38 cellular contexts compared by ENCODE assay signal in the genomic region with DNA sequence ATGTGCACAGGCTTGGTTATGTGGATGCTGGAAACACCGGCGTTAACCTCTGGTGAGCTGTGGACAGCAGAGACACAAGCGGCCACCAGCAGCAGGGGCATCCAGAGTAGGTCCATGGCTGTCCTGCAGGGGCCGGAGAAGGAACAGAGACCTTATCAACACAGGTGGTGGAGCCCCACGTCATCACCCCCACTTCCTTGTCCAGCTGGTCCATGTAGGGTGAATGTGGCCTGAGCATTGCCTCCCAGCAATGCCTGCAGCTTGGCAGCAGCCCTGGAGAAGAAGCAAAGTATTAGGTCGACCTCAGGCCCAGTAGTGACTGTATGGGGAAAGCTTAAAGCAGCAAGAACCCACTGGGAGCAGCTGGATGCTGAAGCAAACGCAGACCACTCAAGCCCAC. TPM values are rescaled to one million over a fixed set of nuclear protein-coding genes. Genes with fewer than 3 reads are reported as not detected.
"Had no signal": no experiment of that assay in that cellular context is flagged by ENCODE, and none has a peak within 500 bp of the region (broad histone marks: within the 10 kb centered on the region; RNA-seq: fewer than 3 reads in every experiment).

No MANE protein-coding gene starts in this region.

- FAIRE-seq: astrocyte, bronchial epithelial cell had no signal

- H3K27ac ChIP-seq: adrenal gland, ascending aorta, body of pancreas, brain microvascular endothelial cell, breast epithelium, cardiac muscle cell had no signal

- DNase-seq: activated effector memory CD4-positive, alpha-beta T cell treated with anti-CD3 and anti-CD28 coated beads, Interleukin-2, amount 50 U/mL, for 16 hours; activated effector memory CD4-positive, alpha-beta T cell treated with Interleukin-2 at 50 U/mL for 16 hours; activated gamma-delta T cell; activated gamma-delta T cell treated with Interleukin-2 at 50 U/mL for 16 hours; activated naive CD4-positive, alpha-beta T cell; activated naive CD4-positive, alpha-beta T cell treated with anti-CD3 and anti-CD28 coated beads for 36 hours; activated naive CD4-positive, alpha-beta T cell treated with anti-CD3 and anti-CD28 coated beads, Interleukin-2, amount 10 ng/mL, durations not matched to agents 7 days and 5 days; activated naive CD4-positive, alpha-beta T cell treated with anti-CD3 and anti-CD28 coated beads, Interleukin-2, amount 50 U/mL, for 16 hours; activated naive CD4-positive, alpha-beta T cell treated with Interleukin-2 at 50 U/mL for 16 hours; activated naive CD8-positive, alpha-beta T cell treated with anti-CD3 and anti-CD28 coated beads for 36 hours; activated naive CD8-positive, alpha-beta T cell treated with anti-CD3 and anti-CD28 coated beads, Interleukin-2, amount 10 ng/mL, durations not matched to agents 7 days and 5 days; activated naive CD8-positive, alpha-beta T cell treated with anti-CD3 and anti-CD28 coated beads, Interleukin-2, amount 50 U/mL, for 24 hours; activated T-cell treated with anti-CD3 and anti-CD28 coated beads, Interleukin-2, amount 50 U/mL, for 1 hour; activated T-cell treated with anti-CD3 and anti-CD28 coated beads, Interleukin-2, amount 50 U/mL, for 24 hours; activated T-cell treated with anti-CD3 and anti-CD28 coated beads, Interleukin-2, amount 50 U/mL, for 4 hours; activated T-cell treated with anti-CD3 and anti-CD28 coated beads, Interleukin-2, amount 50 U/mL, for 48 hours; activated T-cell treated with anti-CD3 and anti-CD28 coated beads, Interleukin-2, amount 50 U/mL, for 72 hours; adrenal gland; amniotic stem cell; amygdala; anterior cingulate cortex; aorta; body of pancreas; brain microvascular endothelial cell; caudate nucleus; central memory CD4-positive, alpha-beta T cell; cerebellar nuclear complex had no signal

- H3K4me3 ChIP-seq: adrenal gland, ascending aorta, body of pancreas, breast epithelium, cardiac muscle cell had no signal

- ATAC-seq: activated naive CD4-positive, alpha-beta T cell treated with anti-CD3 and anti-CD28 coated beads, Interleukin-2, amount 50 U/mL, for 72 hours; activated naive CD8-positive, alpha-beta T cell treated with anti-CD3 and anti-CD28 coated beads, Interleukin-2, amount 50 U/mL, for 24 hours; activated T-cell treated with anti-CD3 and anti-CD28 coated beads, Interleukin-2, amount 50 U/mL, for 4 hours; activated T-cell treated with anti-CD3 and anti-CD28 coated beads, Interleukin-2, amount 50 U/mL, for 72 hours; activated T-helper 17 cell treated with anti-CD3 and anti-CD28 coated beads, Interleukin-2, amount 50 U/mL, for 72 hours; body of pancreas had no signal

- H3K9me3 ChIP-seq: adrenal gland, ascending aorta, body of pancreas, breast epithelium had no signal

- H3K27me3 ChIP-seq: adrenal gland, ascending aorta, body of pancreas, brain microvascular endothelial cell, breast epithelium, cardiac muscle cell had no signal

- H3K4me1 ChIP-seq: adrenal gland, ascending aorta, breast epithelium had no signal

- H3K36me3 ChIP-seq: adrenal gland, ascending aorta, brain microvascular endothelial cell, breast epithelium, cardiac muscle cell had no signal

RNA-seq across cellular contexts. Expression of gene PDILT, which starts 5.4 kb away (rescaled TPM):
- total RNA-seq: activated naive CD4-positive, alpha-beta T cell treated with anti-CD3 and anti-CD28 coated beads for 36 hours; activated naive CD4-positive, alpha-beta T cell treated with anti-CD3 and anti-CD28 coated beads, Interleukin-2, amount 50 U/mL, for 72 hours; activated naive CD8-positive, alpha-beta T cell treated with anti-CD3 and anti-CD28 coated beads for 36 hours; activated naive CD8-positive, alpha-beta T cell treated with anti-CD3 and anti-CD28 coated beads, Interleukin-2, amount 10 ng/mL, durations not matched to agents 7 days and 5 days; activated T-cell treated with anti-CD3 and anti-CD28 coated beads, Interleukin-2, amount 50 U/mL, for 4 hours; activated T-cell treated with anti-CD3 and anti-CD28 coated beads, Interleukin-2, amount 50 U/mL, for 72 hours; activated T-helper 1 cell treated with anti-CD3 and anti-CD28 coated beads, Interleukin-12 subunit alpha, Interleukin-12 subunit beta, Interleukin-2, Interleukin-4 antibody, amounts not matched to agents 30 ng/mL and 10 ng/mL and 1 ng/mL, durations not matched to agents 14 hours and 24 hours and 36 hours; activated T-helper 17 cell treated with anti-CD3 and anti-CD28 coated beads, Interleukin-2, amount 50 U/mL, for 72 hours; adrenal gland; aorta; ascending aorta; astrocyte; body of pancreas; breast epithelium; bronchial epithelial cell; cardiac muscle cell; cardiac septum; cerebellum had no signal
- polyA plus RNA-seq: adrenal gland, aorta, cardiac muscle cell had no signal

RNA-seq across cellular contexts. Expression of gene ACSM5, which starts 10.1 kb away (rescaled TPM):
- total RNA-seq: activated naive CD4-positive, alpha-beta T cell treated with anti-CD3 and anti-CD28 coated beads for 36 hours; activated naive CD4-positive, alpha-beta T cell treated with anti-CD3 and anti-CD28 coated beads, Interleukin-2, amount 50 U/mL, for 72 hours; activated naive CD8-positive, alpha-beta T cell treated with anti-CD3 and anti-CD28 coated beads for 36 hours; activated naive CD8-positive, alpha-beta T cell treated with anti-CD3 and anti-CD28 coated beads, Interleukin-2, amount 10 ng/mL, durations not matched to agents 7 days and 5 days; activated T-cell treated with anti-CD3 and anti-CD28 coated beads, Interleukin-2, amount 50 U/mL, for 4 hours; activated T-cell treated with anti-CD3 and anti-CD28 coated beads, Interleukin-2, amount 50 U/mL, for 72 hours; activated T-helper 1 cell treated with anti-CD3 and anti-CD28 coated beads, Interleukin-12 subunit alpha, Interleukin-12 subunit beta, Interleukin-2, Interleukin-4 antibody, amounts not matched to agents 30 ng/mL and 10 ng/mL and 1 ng/mL, durations not matched to agents 14 hours and 24 hours and 36 hours; activated T-helper 17 cell treated with anti-CD3 and anti-CD28 coated beads, Interleukin-2, amount 50 U/mL, for 72 hours; activated T-helper 2 cell treated with anti-CD3 and anti-CD28 coated beads, Interferon-gamma antibody, Interleukin-2, Interleukin-4, amounts not matched to agents 10 μg/mL and 5 μg/mL and 100 μg/mL, durations not matched to agents 14 hours and 24 hours and 36 hours; ascending aorta; astrocyte; bronchial epithelial cell; cardiac muscle cell had no signal

RNA-seq across cellular contexts. Expression of gene UMOD, which starts 46.7 kb away (rescaled TPM):
- total RNA-seq: activated naive CD4-positive, alpha-beta T cell treated with anti-CD3 and anti-CD28 coated beads for 36 hours; activated naive CD4-positive, alpha-beta T cell treated with anti-CD3 and anti-CD28 coated beads, Interleukin-2, amount 50 U/mL, for 72 hours; activated naive CD8-positive, alpha-beta T cell treated with anti-CD3 and anti-CD28 coated beads for 36 hours; activated naive CD8-positive, alpha-beta T cell treated with anti-CD3 and anti-CD28 coated beads, Interleukin-2, amount 10 ng/mL, durations not matched to agents 7 days and 5 days; activated T-cell treated with anti-CD3 and anti-CD28 coated beads, Interleukin-2, amount 50 U/mL, for 4 hours; activated T-cell treated with anti-CD3 and anti-CD28 coated beads, Interleukin-2, amount 50 U/mL, for 72 hours; activated T-helper 1 cell treated with anti-CD3 and anti-CD28 coated beads, Interleukin-12 subunit alpha, Interleukin-12 subunit beta, Interleukin-2, Interleukin-4 antibody, amounts not matched to agents 30 ng/mL and 10 ng/mL and 1 ng/mL, durations not matched to agents 14 hours and 24 hours and 36 hours; activated T-helper 17 cell treated with anti-CD3 and anti-CD28 coated beads, Interleukin-2, amount 50 U/mL, for 72 hours; activated T-helper 2 cell treated with anti-CD3 and anti-CD28 coated beads, Interferon-gamma antibody, Interleukin-2, Interleukin-4, amounts not matched to agents 10 μg/mL and 5 μg/mL and 100 μg/mL, durations not matched to agents 14 hours and 24 hours and 36 hours; adrenal gland; aorta; ascending aorta; astrocyte; breast epithelium; bronchial epithelial cell; cardiac muscle cell; cardiac septum; cerebellum had no signal
- polyA plus RNA-seq: adrenal gland, aorta, cardiac muscle cell had no signal

RNA-seq across cellular contexts. Expression of gene ACSM2A, which starts 52.1 kb away (rescaled TPM):
- total RNA-seq: activated naive CD4-positive, alpha-beta T cell treated with anti-CD3 and anti-CD28 coated beads for 36 hours; activated naive CD4-positive, alpha-beta T cell treated with anti-CD3 and anti-CD28 coated beads, Interleukin-2, amount 50 U/mL, for 72 hours; activated naive CD8-positive, alpha-beta T cell treated with anti-CD3 and anti-CD28 coated beads for 36 hours; activated naive CD8-positive, alpha-beta T cell treated with anti-CD3 and anti-CD28 coated beads, Interleukin-2, amount 10 ng/mL, durations not matched to agents 7 days and 5 days; activated T-helper 1 cell treated with anti-CD3 and anti-CD28 coated beads, Interleukin-12 subunit alpha, Interleukin-12 subunit beta, Interleukin-2, Interleukin-4 antibody, amounts not matched to agents 30 ng/mL and 10 ng/mL and 1 ng/mL, durations not matched to agents 14 hours and 24 hours and 36 hours; activated T-helper 17 cell treated with anti-CD3 and anti-CD28 coated beads, Interleukin-2, amount 50 U/mL, for 72 hours; aorta; ascending aorta; body of pancreas; breast epithelium; bronchial epithelial cell; cardiac muscle cell; cardiac septum; cerebellum had no signal
- polyA plus RNA-seq: aorta, cardiac muscle cell had no signal
